ENCODE assay signal across 9 cellular contexts in the genomic region with DNA sequence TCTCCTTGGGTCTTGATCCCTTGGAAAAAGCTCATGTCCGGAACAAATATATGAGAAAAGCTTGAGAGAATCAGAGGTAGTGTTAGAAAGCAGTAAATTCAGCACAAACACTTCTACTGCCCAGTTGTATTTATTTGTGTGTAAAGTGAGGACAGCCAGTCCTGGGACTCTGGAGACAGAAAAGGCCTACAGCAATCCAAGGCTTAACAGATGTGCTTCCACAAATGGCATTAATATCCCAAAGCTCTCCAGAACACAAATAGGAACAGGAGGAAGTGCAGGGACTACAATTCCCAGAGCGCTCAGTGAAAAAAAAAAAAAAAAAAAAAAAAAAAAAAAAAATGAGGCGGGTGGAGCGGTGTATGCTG. TPM values are rescaled to one million over a fixed set of nuclear protein-coding genes. Genes with fewer than 3 reads are reported as not detected.
DNase-seq lines count a peak whose midpoint lies in the region; ATAC-seq and TF ChIP-seq lines count a peak whose summit lies in the region.
"Had no signal": no experiment of that assay in that cellular context is flagged by ENCODE, and none has a peak within 500 bp of the region (broad histone marks: within the 10 kb centered on the region; RNA-seq: fewer than 3 reads in every experiment).

No MANE protein-coding gene starts in this region.

- TF ChIP-seq CTCF in left ventricle myocardium inferior (IDR thresholded peaks at IDR 0.05; ENCODE audit: borderline replicate concordance) (no peak), WTC11 (IDR thresholded peaks at IDR 0.05) (no peak), upper lobe of right lung (IDR thresholded peaks at IDR 0.05) (no peak)

- H3K36me3 ChIP-seq in left ventricle myocardium inferior (peaks cover 59% of the 10 kb centered on the region), mesodermal cell (ENCODE audit: control insufficient read depth, insufficient read depth, low read length) (peaks cover 71% of the 10 kb centered on the region), upper lobe of right lung (peaks cover 50% of the 10 kb centered on the region)

- CTCF ChIA-PET in WTC11 (lab: Charles Lee) = interaction anchor here (0.6 to 1.6 kb wide), 4 partner anchors 16 to 279 kb away, joined by 3 to 12 read pairs (median 6); a partner anchor contains a TSS

- no peaks in the 10 kb centered on the region for H3K9me3 Mint-ChIP-seq in WTC11

- peaks cover 56% of the 10 kb centered on the region for H3K4me1 ChIP-seq in left ventricle myocardium inferior
- peaks cover 46% of the 10 kb centered on the region for H3K4me1 ChIP-seq in mesodermal cell (ENCODE audit: control insufficient read depth, insufficient read depth, low read length, poor library complexity, severe bottlenecking)
- H3K4me1 ChIP-seq in upper lobe of right lung = peaks cover 38% of the 10 kb centered on the region

- H3K4me3 Mint-ChIP-seq in WTC11 = peak overlapping the region; percentile 97

- H3K27ac ChIP-seq in left ventricle myocardium inferior (replicated peaks) = peak overlapping the region; percentile 95
- peak overlapping the region; percentile 55 for H3K27ac ChIP-seq in mesodermal cell (ENCODE audit: low read depth, low read length, severe bottlenecking)
- peak overlapping the region; percentile 14 for H3K27ac ChIP-seq in upper lobe of right lung

- no peak for ATAC-seq in left ventricle myocardium superior
- no peak for ATAC-seq in WTC11
- no peak for ATAC-seq in upper lobe of right lung
- no peak for ATAC-seq in HG02798 (IDR thresholded peaks at IDR 0.05; ENCODE audit: poor library complexity, unreplicated experiment)
- ATAC-seq in HG02981 (IDR thresholded peaks at IDR 0.05; ENCODE audit: unreplicated experiment) = no peak

- peak overlapping the region; percentile 12 for H3K4me3 ChIP-seq in left ventricle myocardium inferior
- peak overlapping the region; percentile 11 for H3K4me3 ChIP-seq in mesodermal cell (ENCODE audit: extremely low read depth, insufficient read depth, low read length, poor library complexity, severe bottlenecking)
- no peak overlapping the region for H3K4me3 ChIP-seq in upper lobe of right lung

- no peaks in the 10 kb centered on the region for H3K27me3 Mint-ChIP-seq in WTC11 (ENCODE audit: low read depth)

- peaks cover 28% of the 10 kb centered on the region for H3K4me1 Mint-ChIP-seq in WTC11

- no CpG with 5 or more reads among the region's 4 CpGs for WGBS in mesodermal cell (ENCODE audit: insufficient coverage in 2 of 2), 2 experiments

- no peaks in the 10 kb centered on the region for H3K27me3 ChIP-seq in left ventricle myocardium inferior (ENCODE audit: low read depth)
- no peaks in the 10 kb centered on the region for H3K27me3 ChIP-seq in upper lobe of right lung

- H3K27ac Mint-ChIP-seq in WTC11 = peak overlapping the region; percentile 53

- intact Hi-C loops in left ventricle myocardium inferior (cut with micrococcal nuclease) = no loop called here
- intact Hi-C loops in left ventricle myocardium superior (cut with micrococcal nuclease) = no loop called here
- intact Hi-C loops in upper lobe of right lung (cut with DNase I) = no loop called here

- DNase-seq in left ventricle myocardium inferior (no peak), left ventricle myocardium superior (no peak), WTC11 (ENCODE audit: low spot score) (no peak), upper lobe of right lung (no peak), retina (no peak)

- H3K9me3 ChIP-seq in left ventricle myocardium inferior (replicated peaks) (no peaks in the 10 kb centered on the region), mesodermal cell (ENCODE audit: control insufficient read depth, low read length) (no peaks in the 10 kb centered on the region), upper lobe of right lung (no peaks in the 10 kb centered on the region)

- POLR2A ChIA-PET in WTC11 (lab: Charles Lee) = interaction anchor here (0.6 to 1.4 kb wide), 5 partner anchors 12 to 115 kb away, joined by 3 to 8 read pairs (median 7); a partner anchor contains a TSS

- peaks cover 27% of the 10 kb centered on the region for H3K36me3 Mint-ChIP-seq in WTC11

TF ChIP-seq in WTC11, 78 proteins besides CTCF, POLR2A, EP300 and RAD21:
- TF ChIP-seq SP1 (CRISPR knock-in tag; conservative IDR thresholded peaks at IDR 0.05) (no peak), TCF7 (CRISPR knock-in tag; IDR thresholded peaks at IDR 0.05; ENCODE audit: low read depth) (no peak), CBFB (CRISPR knock-in tag; IDR thresholded peaks at IDR 0.05; ENCODE audit: low read depth) (no peak), ZNF317 (CRISPR knock-in tag; IDR thresholded peaks at IDR 0.05; ENCODE audit: borderline replicate concordance, low read depth) (no peak), CREM (CRISPR knock-in tag; IDR thresholded peaks at IDR 0.05) (no peak), NR1H2 (CRISPR knock-in tag; IDR thresholded peaks at IDR 0.05) (no peak), FOXK1 (CRISPR knock-in tag; IDR thresholded peaks at IDR 0.05) (no peak)
- TF ChIP-seq, protein P1, sequence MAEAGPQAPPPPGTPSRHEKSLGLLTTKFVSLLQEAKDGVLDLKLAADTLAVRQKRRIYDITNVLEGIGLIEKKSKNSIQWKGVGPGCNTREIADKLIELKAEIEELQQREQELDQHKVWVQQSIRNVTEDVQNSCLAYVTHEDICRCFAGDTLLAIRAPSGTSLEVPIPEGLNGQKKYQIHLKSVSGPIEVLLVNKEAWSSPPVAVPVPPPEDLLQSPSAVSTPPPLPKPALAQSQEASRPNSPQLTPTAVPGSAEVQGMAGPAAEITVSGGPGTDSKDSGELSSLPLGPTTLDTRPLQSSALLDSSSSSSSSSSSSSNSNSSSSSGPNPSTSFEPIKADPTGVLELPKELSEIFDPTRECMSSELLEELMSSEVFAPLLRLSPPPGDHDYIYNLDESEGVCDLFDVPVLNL (CRISPR knock-in tag; IDR thresholded peaks at IDR 0.05; ENCODE audit: borderline replicate concordance, low read depth) = no peak
- TF ChIP-seq, protein P2, sequence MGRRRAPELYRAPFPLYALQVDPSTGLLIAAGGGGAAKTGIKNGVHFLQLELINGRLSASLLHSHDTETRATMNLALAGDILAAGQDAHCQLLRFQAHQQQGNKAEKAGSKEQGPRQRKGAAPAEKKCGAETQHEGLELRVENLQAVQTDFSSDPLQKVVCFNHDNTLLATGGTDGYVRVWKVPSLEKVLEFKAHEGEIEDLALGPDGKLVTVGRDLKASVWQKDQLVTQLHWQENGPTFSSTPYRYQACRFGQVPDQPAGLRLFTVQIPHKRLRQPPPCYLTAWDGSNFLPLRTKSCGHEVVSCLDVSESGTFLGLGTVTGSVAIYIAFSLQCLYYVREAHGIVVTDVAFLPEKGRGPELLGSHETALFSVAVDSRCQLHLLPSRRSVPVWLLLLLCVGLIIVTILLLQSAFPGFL (CRISPR knock-in tag; IDR thresholded peaks at IDR 0.05; ENCODE audit: borderline replicate concordance) = no peak
- TF ChIP-seq, protein P3, sequence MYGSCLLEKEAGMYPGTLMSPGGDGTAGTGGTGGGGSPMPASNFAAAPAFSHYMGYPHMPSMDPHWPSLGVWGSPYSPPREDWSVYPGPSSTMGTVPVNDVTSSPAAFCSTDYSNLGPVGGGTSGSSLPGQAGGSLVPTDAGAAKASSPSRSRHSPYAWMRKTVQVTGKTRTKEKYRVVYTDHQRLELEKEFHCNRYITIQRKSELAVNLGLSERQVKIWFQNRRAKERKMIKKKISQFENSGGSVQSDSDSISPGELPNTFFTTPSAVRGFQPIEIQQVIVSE (CRISPR knock-in tag; IDR thresholded peaks at IDR 0.05; ENCODE audit: borderline replicate concordance) = no peak
- TF ChIP-seq, protein P4, sequence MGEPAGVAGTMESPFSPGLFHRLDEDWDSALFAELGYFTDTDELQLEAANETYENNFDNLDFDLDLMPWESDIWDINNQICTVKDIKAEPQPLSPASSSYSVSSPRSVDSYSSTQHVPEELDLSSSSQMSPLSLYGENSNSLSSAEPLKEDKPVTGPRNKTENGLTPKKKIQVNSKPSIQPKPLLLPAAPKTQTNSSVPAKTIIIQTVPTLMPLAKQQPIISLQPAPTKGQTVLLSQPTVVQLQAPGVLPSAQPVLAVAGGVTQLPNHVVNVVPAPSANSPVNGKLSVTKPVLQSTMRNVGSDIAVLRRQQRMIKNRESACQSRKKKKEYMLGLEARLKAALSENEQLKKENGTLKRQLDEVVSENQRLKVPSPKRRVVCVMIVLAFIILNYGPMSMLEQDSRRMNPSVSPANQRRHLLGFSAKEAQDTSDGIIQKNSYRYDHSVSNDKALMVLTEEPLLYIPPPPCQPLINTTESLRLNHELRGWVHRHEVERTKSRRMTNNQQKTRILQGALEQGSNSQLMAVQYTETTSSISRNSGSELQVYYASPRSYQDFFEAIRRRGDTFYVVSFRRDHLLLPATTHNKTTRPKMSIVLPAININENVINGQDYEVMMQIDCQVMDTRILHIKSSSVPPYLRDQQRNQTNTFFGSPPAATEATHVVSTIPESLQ (CRISPR knock-in tag; IDR thresholded peaks at IDR 0.05) = no peak

RNA-seq across cellular contexts. Expression of a gene that starts 0.4 kb away (rescaled TPM):
- total RNA-seq in left ventricle myocardium inferior (336 TPM), left ventricle myocardium superior (318 TPM), WTC11 (2021) (370 to 399 TPM (median 383 TPM) in 3 replicates), upper lobe of right lung (245 TPM)
- 612 TPM for polyA plus RNA-seq in mesodermal cell (2013, experiment 1 of 2)
- polyA plus RNA-seq in mesodermal cell (2013, experiment 2 of 2) = 553 TPM

RNA-seq across cellular contexts. Expression of a gene that starts 11.7 kb away (rescaled TPM):
- total RNA-seq in left ventricle myocardium inferior (70.2 TPM), left ventricle myocardium superior (75.6 TPM), WTC11 (2021) (49.7 to 63.6 TPM (median 50.0 TPM) in 3 replicates), upper lobe of right lung (60.9 TPM)
- polyA plus RNA-seq in mesodermal cell (2013, experiment 1 of 2) = 33.7 TPM
- 27.1 TPM for polyA plus RNA-seq in mesodermal cell (2013, experiment 2 of 2)

RNA-seq across cellular contexts. Expression of a gene that starts 19.1 kb away (rescaled TPM):
- total RNA-seq in left ventricle myocardium inferior (63.5 TPM), left ventricle myocardium superior (76.8 TPM), WTC11 (2021) (64.5 to 76.2 TPM (median 66.5 TPM) in 3 replicates), upper lobe of right lung (54.1 TPM)
- 86.1 TPM for polyA plus RNA-seq in mesodermal cell (2013, experiment 1 of 2)
- polyA plus RNA-seq in mesodermal cell (2013, experiment 2 of 2) = 71.8 TPM

RNA-seq across cellular contexts. Expression of a gene that starts 39.1 kb away (rescaled TPM):
- 32.1 TPM for total RNA-seq in left ventricle myocardium inferior
- 33.1 TPM for total RNA-seq in left ventricle myocardium superior
- 36.6 to 42.3 TPM (median 38.0 TPM) in 3 replicates for total RNA-seq in WTC11 (2021)
- 39.7 TPM for polyA plus RNA-seq in mesodermal cell (2013, experiment 1 of 2)
- polyA plus RNA-seq in mesodermal cell (2013, experiment 2 of 2) = 34.4 TPM
- 37.6 TPM for total RNA-seq in upper lobe of right lung

RNA-seq across cellular contexts. Expression of a gene that starts 55.1 kb away (rescaled TPM):
- not detected for total RNA-seq in left ventricle myocardium inferior
- total RNA-seq in left ventricle myocardium superior = not detected
- total RNA-seq in WTC11 (2021) = 0.44 to 0.57 TPM (median 0.55 TPM) in 3 replicates
- polyA plus RNA-seq in mesodermal cell (2013, experiment 1 of 2) = not detected
- not detected for polyA plus RNA-seq in mesodermal cell (2013, experiment 2 of 2)
- total RNA-seq in upper lobe of right lung = not detected
- total RNA-seq: fibroblast of lung had no signal
- polyA plus RNA-seq: fibroblast of lung had no signal

Comparison
In these comparisons a context has a peak if more than half of its experiments do, and no peak if none do; other contexts are left out.
1. H3K27ac ChIP-seq: peak in every context shown above with its lines; median percentile 95 in left ventricle myocardium inferior; 55 in mesodermal cell; 14 in upper lobe of right lung.